Comparison of ENCODE assay signal across 8 cellular contexts in genomic region chr21:36322083-36322424, GRCh38. TPM values are rescaled to one million over a fixed set of nuclear protein-coding genes. Genes with fewer than 3 reads are reported as not detected.
DNase-seq lines count a peak whose midpoint lies in the region; ATAC-seq and TF ChIP-seq lines count a peak whose summit lies in the region.

No MANE protein-coding gene starts in this region.

- CTCF ChIA-PET in activated CD8-positive, alpha-beta T cell treated with anti-CD3 and anti-CD28 coated beads for 36 hours (lab: Charles Lee): interaction anchor here (0.8 to 3.1 kb wide), 7 partner anchors 9 to 209 kb away, joined by 3 to 17 read pairs (median 4); no protein-coding TSS in a partner anchor

- peaks cover 56% of the 10 kb centered on the region for H4K20me1 ChIP-seq in hepatocyte (ENCODE audit: insufficient read depth, poor library complexity, severe bottlenecking)

- peak overlapping the region; percentile 82 for H3K4me3 ChIP-seq in HFF-Myc (replicated peaks; ENCODE audit: low read depth, low read length)
- H3K4me3 ChIP-seq in hepatocyte: peak overlapping the region; percentile 59
- peak overlapping the region in 6 of 8 donors; percentile 67 to 88 (median 78) for H3K4me3 ChIP-seq in spleen

- peaks cover 64% of the 10 kb centered on the region for H3K79me2 ChIP-seq in hepatocyte

- H3K27me3 ChIP-seq in hepatocyte (no peaks in the 10 kb centered on the region), spleen (replicated peaks in 1 of 7) (no peaks in the 10 kb centered on the region)

- H3K9me3 ChIP-seq in hepatocyte (ENCODE audit: low read depth): no peaks in the 10 kb centered on the region
- no peaks in the 10 kb centered on the region for H3K9me3 ChIP-seq in spleen

- H3K9me3 Mint-ChIP-seq in activated CD8-positive, alpha-beta T cell treated with anti-CD3 and anti-CD28 coated beads for 36 hours: no peaks in the 10 kb centered on the region

- peak overlapping the region; percentile 97 for H3K27ac Mint-ChIP-seq in activated CD8-positive, alpha-beta T cell treated with anti-CD3 and anti-CD28 coated beads for 36 hours

- POLR2A ChIA-PET in activated CD8-positive, alpha-beta T cell treated with anti-CD3 and anti-CD28 coated beads for 36 hours (lab: Charles Lee): interaction anchor here (0.8 to 2.9 kb wide), 7 partner anchors 8 to 68 kb away, joined by 3 to 20 read pairs (median 3); partner anchors contain the start of gene CHAF1B

- H3K27ac ChIP-seq in hepatocyte (peak overlapping the region; percentile 95), spleen (peak overlapping the region; percentile 97 to 99 (median 98))

- 78% methylated on average over 2 of the region's 2 CpGs for WGBS in hepatocyte (ENCODE audit: low lambda C conversion rate, missing lambda C conversion rate)
- WGBS in spleen, 5 donors: 74 to 82% (median 78%) methylated on average over 2 of the region's 2 CpGs

- DNase-seq in HFF-Myc (ENCODE audit: extremely low read depth, low read depth) (no peak), hepatocyte (ENCODE audit: low spot score) (no peak), spleen (no peak), AG08396 (ENCODE audit: low spot score) (no peak), amygdala (lab: John Stamatoyannopoulos, UW) (no peak), hypothalamus (lab: John Stamatoyannopoulos, UW) (no peak)
- no peak for DNase-seq in activated CD8-positive, alpha-beta T cell treated with anti-CD3 and anti-CD28 coated beads for 36 hours

- no peak for TF ChIP-seq POLR2A in spleen (IDR thresholded peaks at IDR 0.05)

- peak overlapping the region; percentile 82 for H3K4me2 ChIP-seq in hepatocyte

- no peak for ATAC-seq in activated CD8-positive, alpha-beta T cell treated with anti-CD3 and anti-CD28 coated beads for 36 hours
- ATAC-seq in GM19452 (IDR thresholded peaks at IDR 0.05; ENCODE audit: unreplicated experiment): no peak

- H2AFZ ChIP-seq in hepatocyte: no peak overlapping the region

- no peaks in the 10 kb centered on the region for H3K27me3 Mint-ChIP-seq in activated CD8-positive, alpha-beta T cell treated with anti-CD3 and anti-CD28 coated beads for 36 hours

- peaks cover 27% of the 10 kb centered on the region for H3K36me3 Mint-ChIP-seq in activated CD8-positive, alpha-beta T cell treated with anti-CD3 and anti-CD28 coated beads for 36 hours (ENCODE audit: low read depth)

- intact Hi-C loops in activated CD8-positive, alpha-beta T cell treated with anti-CD3 and anti-CD28 coated beads for 36 hours (cut with micrococcal nuclease): no loop called here
- intact Hi-C loops in spleen (cut with DNase I; ENCODE audit: low total_unique reads): no loop called here

- H3K4me3 Mint-ChIP-seq in activated CD8-positive, alpha-beta T cell treated with anti-CD3 and anti-CD28 coated beads for 36 hours: peak overlapping the region; percentile 94

- no peaks in the 10 kb centered on the region for H3K9me2 ChIP-seq in hepatocyte (replicated peaks; ENCODE audit: insufficient read depth)

- no peak for TF ChIP-seq CTCF in HFF-Myc (IDR thresholded peaks at IDR 0.05; ENCODE audit: low read depth, low read length, missing control alignments)
- no peak for TF ChIP-seq CTCF in activated CD8-positive, alpha-beta T cell treated with anti-CD3 and anti-CD28 coated beads for 36 hours (IDR thresholded peaks at IDR 0.05)
- no peak for TF ChIP-seq CTCF in hepatocyte (IDR thresholded peaks at IDR 0.05; ENCODE audit: poor library complexity)
- TF ChIP-seq CTCF in spleen (IDR thresholded peaks at IDR 0.05 in 8 of 11, conservative IDR thresholded peaks at IDR 0.05 in 3 of 11): no peak

- no peaks in the 10 kb centered on the region for H3K36me3 ChIP-seq in hepatocyte (replicated peaks; ENCODE audit: insufficient read depth, low read depth)
- peaks cover 0 to 33% (median 21%) of the 10 kb centered on the region in 6 donors for H3K36me3 ChIP-seq in spleen

- H3K4me1 Mint-ChIP-seq in activated CD8-positive, alpha-beta T cell treated with anti-CD3 and anti-CD28 coated beads for 36 hours (ENCODE audit: low read depth): peaks cover 36% of the 10 kb centered on the region

- peaks cover 26% of the 10 kb centered on the region for H3K4me1 ChIP-seq in hepatocyte (ENCODE audit: insufficient read depth)
- peaks cover 28 to 73% (median 55%) of the 10 kb centered on the region in 6 donors for H3K4me1 ChIP-seq in spleen

RNA-seq across cellular contexts. Expression of gene MORC3, which starts 2.1 kb away (rescaled TPM):
- total RNA-seq in activated CD8-positive, alpha-beta T cell treated with anti-CD3 and anti-CD28 coated beads for 36 hours: 10 to 100 TPM; 20.4 to 20.7 TPM
- 32.7 and 33.3 TPM in 2 replicates for total RNA-seq in hepatocyte
- 10.8 and 12.3 TPM in 2 replicates for polyA plus RNA-seq in hepatocyte
- total RNA-seq in spleen: 10 to 100 TPM; 45.1 to 57.6 (median 52.6) TPM
- 10 to 100 TPM; 14.8 to 18.1 (median 15.5) TPM for polyA plus RNA-seq in spleen
